ENCODE assay signal across 8 cellular contexts in genomic region chr5:473344-474192, GRCh38. TPM values are rescaled to one million over a fixed set of nuclear protein-coding genes. Genes with fewer than 3 reads are reported as not detected.
DNase-seq lines count a peak whose midpoint lies in the region; ATAC-seq and TF ChIP-seq lines count a peak whose summit lies in the region.

No MANE protein-coding gene starts in this region.

- DNase-seq in G401 (ENCODE audit: low spot score) (peak; percentile 54), T-cell (peak in 11 of 34 experiments; percentile 9 to 41 (median 18)), coronary artery (ENCODE audit: low spot score) (no peak), left lung (peak; percentile 45 to 76), UCSD-AML1 (lab: John Stamatoyannopoulos, UW; ENCODE audit: unreplicated experiment) (no peak)
- peak; percentile 52 for DNase-seq in stimulated activated CD8-positive, alpha-beta memory T cell treated with anti-CD3 and anti-CD28 coated beads, Interleukin-4, amount 100 ng/mL, for 48 hours

- TF ChIP-seq CTCF in coronary artery (IDR thresholded peaks at IDR 0.05), result no peak
- TF ChIP-seq CTCF in left lung (IDR thresholded peaks at IDR 0.05), result no peak

- CTCF ChIA-PET in T-cell (lab: Charles Lee), result no interaction called here

- peaks cover 36% of the 10 kb centered on the region for H3K27me3 ChIP-seq in HUES48 (ENCODE audit: control insufficient read depth, insufficient read depth, low read length)
- H3K27me3 ChIP-seq in left lung, result peaks cover 25 to 48% of the 10 kb centered on the region in 2 donors

- peaks cover 24 to 26% (median 25%) of the 10 kb centered on the region in 3 donors for H3K4me1 Mint-ChIP-seq in T-cell

- intact Hi-C loops in left lung (cut with DNase I), result no loop called here

- POLR2A ChIA-PET in T-cell (lab: Charles Lee), result interaction anchor here (0.6 to 0.7 kb wide), 3 partner anchors 8 to 445 kb away, joined by 5 to 6 read pairs (median 5); no protein-coding TSS in a partner anchor

- H3K9me3 ChIP-seq in HUES48 (ENCODE audit: control insufficient read depth, insufficient read depth, low read length), result no peaks in the 10 kb centered on the region
- no peaks in the 10 kb centered on the region for H3K9me3 ChIP-seq in left lung

- peak overlapping the region; percentile 68 for H3K4me3 ChIP-seq in HUES48 (ENCODE audit: low read depth, low read length)
- H3K4me3 ChIP-seq in coronary artery, result peak overlapping the region; percentile 79
- peak overlapping the region; percentile 75 to 89 for H3K4me3 ChIP-seq in left lung

- H3K36me3 ChIP-seq in HUES48 (ENCODE audit: control insufficient read depth, insufficient read depth, low read length), result peaks cover 3% of the 10 kb centered on the region; the same call in 1 of the 2 replicates
- peaks cover 0 to 16% of the 10 kb centered on the region in 2 donors for H3K36me3 ChIP-seq in left lung

- H3K27me3 Mint-ChIP-seq in T-cell, result peaks cover 0 to 15% of the 10 kb centered on the region in 2 donors

- ATAC-seq in GM21619 (IDR thresholded peaks at IDR 0.05; ENCODE audit: unreplicated experiment) (peak; percentile 25), T-cell (replicated peaks in 1 of 4) (peak; percentile 10 to 43 (median 30)), left lung (peak; percentile 15)

- no peaks in the 10 kb centered on the region for H3K9me3 Mint-ChIP-seq in T-cell

- in situ Hi-C loops in G401 (cut with HindIII; ENCODE audit: low sequenced_read_pairs), result no loop called here

- no peak overlapping the region for H3K27ac ChIP-seq in HUES48 (ENCODE audit: low read depth, low read length)
- H3K27ac ChIP-seq in coronary artery, result peak overlapping the region; percentile 65 to 75
- peak overlapping the region in 1 of 2 donors; percentile 61 for H3K27ac ChIP-seq in left lung

- peak overlapping the region; percentile 79 to 93 (median 84) for H3K4me3 Mint-ChIP-seq in T-cell

- H3K4me1 ChIP-seq in HUES48 (ENCODE audit: control insufficient read depth, insufficient read depth, low read length), result peaks cover 4% of the 10 kb centered on the region; the same call in 1 of the 2 replicates
- peaks cover 7 to 34% of the 10 kb centered on the region in 2 donors for H3K4me1 ChIP-seq in left lung

- no peak overlapping the region for H3K27ac Mint-ChIP-seq in T-cell

- no peak overlapping the region for H3K9ac ChIP-seq in HUES48 (ENCODE audit: low read depth, low read length)

- H3K36me3 Mint-ChIP-seq in T-cell, result no peaks in the 10 kb centered on the region

RNA-seq across cellular contexts. Expression of gene EXOC3, which starts 30.6 kb away (rescaled TPM):
- 16.7 and 29.2 TPM in 2 replicates for total RNA-seq in G401 (2014; rRNA removed; shearing (Covaris generic))
- 10 to 100 TPM; 81.6 to 99.8 (median 84.2) TPM for total RNA-seq in T-cell
- total RNA-seq in left lung, result 10 to 100 TPM; 43.8 to 58.7 TPM

RNA-seq across cellular contexts. Expression of gene SLC9A3, which starts 50.7 kb away (rescaled TPM):
- 3.6 and 5.1 TPM in 2 replicates for total RNA-seq in G401 (2014; rRNA removed; shearing (Covaris generic))
- total RNA-seq in T-cell, result 1 to 10 TPM; 1.9 to 3.5 (median 2.5) TPM
- 1 to 10 TPM in 1 of 2 donors, under 1 TPM in 1; 0.99 to 1.0 TPM for total RNA-seq in left lung

Comparison
In these comparisons a context has a peak if more than half of its experiments do, and no peak if none do; other contexts are left out.
1. DNase-seq: peak in G401 (single experiment), left lung (2 of 2) and stimulated activated CD8-positive, alpha-beta memory T cell treated with anti-CD3 and anti-CD28 coated beads, Interleukin-4, amount 100 ng/mL, for 48 hours (single experiment); none in coronary artery (single experiment) and UCSD-AML1 (single experiment).
2. Peak in every context shown above with its lines, with median percentiles within 50 percentile points of each other: ATAC-seq and H3K4me3 ChIP-seq.